ENCODE assay signal across 2 cellular contexts in genomic region chr22:17719911-17720310, GRCh38.
A peak's percentile ranks its signal among the peaks of the same experiment; 100 is the strongest.
TF ChIP-seq lines count a peak whose summit lies in the region.

No MANE protein-coding gene starts in this region.

TF ChIP-seq in GM23338, 12 proteins besides CTCF, POLR2A, EP300 and RAD21:
- no peak for TF ChIP-seq EZH2 (IDR thresholded peaks at IDR 0.05; ENCODE audit: low read depth, unreplicated experiment)
- no peak for TF ChIP-seq POLR2AphosphoS5 (IDR thresholded peaks at IDR 0.05; ENCODE audit: low read depth)
- TF ChIP-seq ETS1 (IDR thresholded peaks at IDR 0.05), result no peak
- TF ChIP-seq REST (IDR thresholded peaks at IDR 0.05; ENCODE audit: unreplicated experiment), result no peak
- no peak for TF ChIP-seq ZNF331 (CRISPR knock-in tag; IDR thresholded peaks at IDR 0.05; ENCODE audit: low read depth)
- TF ChIP-seq JUNB (IDR thresholded peaks at IDR 0.05; ENCODE audit: unreplicated experiment), result no peak
- TF ChIP-seq ZNF114 (CRISPR knock-in tag; IDR thresholded peaks at IDR 0.05), result no peak
- TF ChIP-seq NANOG (IDR thresholded peaks at IDR 0.05; ENCODE audit: borderline replicate concordance), result no peak
- no peak for TF ChIP-seq ZNF462 (CRISPR knock-in tag; IDR thresholded peaks at IDR 0.05)
- no peak for TF ChIP-seq STAT1 (IDR thresholded peaks at IDR 0.05; ENCODE audit: unreplicated experiment)
- TF ChIP-seq CREB1 (CRISPR knock-in tag; IDR thresholded peaks at IDR 0.05; ENCODE audit: low read depth), result no peak
- no peak for TF ChIP-seq EZH2phosphoT487 (IDR thresholded peaks at IDR 0.05; ENCODE audit: unreplicated experiment)

TF ChIP-seq in K562, 482 proteins besides CTCF, POLR2A, EP300 and RAD21:
- TF ChIP-seq MCM3 (IDR thresholded peaks at IDR 0.05) (no peak), CEBPB (tag; IDR thresholded peaks at IDR 0.05) (peak; percentile 74), CEBPG (CRISPR knock-in tag; IDR thresholded peaks at IDR 0.05) (no peak), CEBPG (tag; conservative IDR thresholded peaks at IDR 0.05 in 1 of 2, IDR thresholded peaks at IDR 0.05 in 1 of 2) (peak; percentile 33 to 70; a peak in 2 of 4 replicates)
